Comparison of ENCODE assay signal across 10 cellular contexts in the genomic region with DNA sequence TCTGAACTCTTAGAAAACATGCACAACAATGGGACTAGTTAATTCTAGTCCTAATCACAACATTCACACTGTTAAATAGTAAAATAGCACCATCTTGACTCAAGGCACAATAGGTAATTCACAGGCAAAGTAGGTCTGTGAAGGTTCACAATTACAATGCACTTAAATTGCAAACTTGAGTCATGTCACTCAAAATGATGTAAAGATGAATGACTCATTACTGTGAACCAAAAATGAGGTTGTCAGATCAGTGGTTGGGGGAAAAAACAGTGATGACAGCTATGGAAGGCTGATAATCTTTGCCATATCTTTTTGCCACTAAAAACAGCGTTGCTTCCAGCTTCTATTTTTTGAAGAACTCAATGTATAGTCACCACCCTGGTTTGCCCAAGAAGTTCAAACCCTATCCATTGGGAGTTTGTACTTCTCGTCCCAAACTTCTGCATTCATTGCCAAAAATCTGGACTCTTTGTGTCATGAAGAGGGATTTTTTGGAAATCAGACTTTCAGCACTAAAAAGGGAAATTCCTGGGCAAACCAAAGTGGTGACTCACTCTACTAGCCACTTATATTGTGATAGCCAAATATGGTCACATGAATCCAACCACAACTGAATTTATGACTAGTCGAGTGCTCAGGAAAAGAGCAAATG.
DNase-seq lines count a peak whose midpoint lies in the region; FAIRE-seq and TF ChIP-seq lines count a peak whose summit lies in the region.
"Had no signal": no experiment of that assay in that cellular context is flagged by ENCODE, and none has a peak within 500 bp of the region (broad histone marks: within the 10 kb centered on the region; RNA-seq: fewer than 3 reads in every experiment).

No MANE protein-coding gene starts in this region.

- no peak for FAIRE-seq in GM12891 (lab: Jason Lieb, UNC)

- no peaks in the 10 kb centered on the region for H4K20me1 ChIP-seq in GM23248 (ENCODE audit: insufficient read depth)

- H3K4me3 ChIP-seq in GM23248, result no peak overlapping the region
- H3K4me3 ChIP-seq in NB4 (ENCODE audit: low read depth, low read length), result no peak overlapping the region
- H3K4me3 ChIP-seq in fibroblast of the aortic adventitia (ENCODE audit: low read depth, low read length), result no peak overlapping the region

- no peaks in the 10 kb centered on the region for H3K36me3 ChIP-seq in GM23248 (ENCODE audit: low read depth)

- no peaks in the 10 kb centered on the region for H3K79me2 ChIP-seq in GM23248 (ENCODE audit: insufficient read depth)
- H3K79me2 ChIP-seq: parathyroid adenoma had no signal

- H3K9ac ChIP-seq in GM23248, result no peak overlapping the region
- H3K9ac ChIP-seq: parathyroid adenoma had no signal

- 0 out of 2 replicates have a peak, but pooled peaks cover 5% of the 10 kb centered on the region for H3F3A ChIP-seq in GM23248 (ENCODE audit: insufficient read depth)

- in situ Hi-C loops in Caki2 (cut with HindIII; ENCODE audit: low pct_unique_long_range_greater_than_20kb, low sequenced_read_pairs) (no loop called here), GM23248 (cut with MboI) (no loop called here)

- DNase-seq in Caki2 (ENCODE audit: low read depth), result peak; percentile 42
- peak; percentile 90 for DNase-seq in GM23248
- peak; percentile 14 for DNase-seq in NB4 (ENCODE audit: low read depth)
- peak; percentile 97 for DNase-seq in fibroblast of the aortic adventitia (ENCODE audit: low read depth)
- DNase-seq in GM10248 (ENCODE audit: extremely low spot score), result no peak
- DNase-seq in GM12891 (ENCODE audit: insufficient read length, low spot score), result no peak
- DNase-seq in hypothalamus (lab: John Stamatoyannopoulos, UW), result no peak
- DNase-seq in DMS114 treated with DMSO at 0.1 percent for 48 hours (lab: John Stamatoyannopoulos, UW; ENCODE audit: unreplicated experiment), result no peak
- DNase-seq: aorta had no signal

- H3K4me1 ChIP-seq in GM23248 (ENCODE audit: insufficient read depth), result peaks cover 11% of the 10 kb centered on the region
- H3K4me1 ChIP-seq: parathyroid adenoma had no signal

- peak overlapping the region; percentile 50 for H3K4me2 ChIP-seq in GM23248 (ENCODE audit: unreplicated experiment)

- H3K27me3 ChIP-seq in GM23248 (replicated peaks; ENCODE audit: insufficient read depth), result no peaks in the 10 kb centered on the region

- CTCF ChIA-PET in GM10248 (lab: Yijun Ruan, JAX), result no interaction called here

- TF ChIP-seq CTCF in NB4 (IDR thresholded peaks at IDR 0.05; ENCODE audit: low read depth, low read length) (no peak), fibroblast of the aortic adventitia (IDR thresholded peaks at IDR 0.05; ENCODE audit: insufficient read depth, low read length) (no peak), GM10248 (IDR thresholded peaks at IDR 0.05; ENCODE audit: control extremely low read depth, extremely low read depth, low read depth, missing control alignments) (no peak)

- no peaks in the 10 kb centered on the region for H3K9me2 ChIP-seq in GM23248 (ENCODE audit: insufficient read depth)

- no peak overlapping the region for H3K27ac ChIP-seq in GM23248
- H3K27ac ChIP-seq: parathyroid adenoma had no signal

- POLR2A ChIA-PET in GM10248 (lab: Yijun Ruan, JAX), result no interaction called here

- no peaks in the 10 kb centered on the region for H3K9me3 ChIP-seq in GM23248 (ENCODE audit: low read depth)

- H2AFZ ChIP-seq in GM23248, result no peak overlapping the region
- H2AFZ ChIP-seq: parathyroid adenoma had no signal

- WGBS in GM23248 (ENCODE audit: low coverage in 1 of 2, low lambda C conversion rate in 2 of 2, missing lambda C conversion rate in 2 of 2), 2 experiments, result 9 to 11% methylated on average over 3 of the region's 3 CpGs

- TF ChIP-seq POLR2A in NB4 (IDR thresholded peaks at IDR 0.05; ENCODE audit: extremely low read depth, insufficient read length) (no peak), GM12891 (IDR thresholded peaks at IDR 0.05; ENCODE audit: low read depth, low read length) (no peak)

TF ChIP-seq in GM12891, 5 proteins besides CTCF, POLR2A, EP300 and RAD21:
- TF ChIP-seq POU2F2 (IDR thresholded peaks at IDR 0.05; ENCODE audit: low read depth, low read length) (no peak), POLR2AphosphoS5 (IDR thresholded peaks at IDR 0.05; ENCODE audit: low read depth, low read length) (no peak), SPI1 (IDR thresholded peaks at IDR 0.05; ENCODE audit: low read depth, low read length) (no peak), TAF1 (IDR thresholded peaks at IDR 0.05; ENCODE audit: low read depth, low read length) (no peak), PAX5 (IDR thresholded peaks at IDR 0.05; ENCODE audit: insufficient read depth, low read length, severe bottlenecking) (no peak)

Comparison
In these comparisons a context has a peak if more than half of its experiments do, and no peak if none do; other contexts are left out.
1. DNase-seq: peak in Caki2 (single experiment), GM23248 (single experiment), NB4 (single experiment) and fibroblast of the aortic adventitia (single experiment); none in GM10248 (single experiment), GM12891 (single experiment), hypothalamus (0 of 51) and DMS114 treated with DMSO at 0.1 percent for 48 hours (single experiment).